In genomic region chr9:14164908-14165307, GRCh38 we compare ENCODE assay signal across 14 cellular contexts.
A peak's percentile ranks its signal among the peaks of the same experiment; 100 is the strongest.
DNase-seq lines count a peak whose midpoint lies in the region; ATAC-seq and TF ChIP-seq lines count a peak whose summit lies in the region.
"Had no signal": no experiment of that assay in that cellular context is flagged by ENCODE, and none has a peak within 500 bp of the region (broad histone marks: within the 10 kb centered on the region; RNA-seq: fewer than 3 reads in every experiment).

No MANE protein-coding gene starts in this region.

- TF ChIP-seq POLR2A in gastrocnemius medialis (IDR thresholded peaks at IDR 0.05) = no peak

- no peaks in the 10 kb centered on the region for H3K9me3 ChIP-seq in left lung
- H3K9me3 ChIP-seq in gastrocnemius medialis = no peaks in the 10 kb centered on the region
- H3K9me3 ChIP-seq: HAP-1 had no signal

- in situ Hi-C loops in gastrocnemius medialis (cut with MboI; ENCODE audit: low sequenced_read_pairs in 4 of 4) = no loop called here

- BruUV-seq in MCF 10A (replicated peaks; lab: Mats Ljungman, UMichigan) = no TSS peak

- H3K4me3 Mint-ChIP-seq in MCF 10A (ENCODE audit: unreplicated experiment) = no peak overlapping the region
- H3K4me3 Mint-ChIP-seq: B cell; CD4-positive, alpha-beta T cell had no signal

- peaks cover 9% of the 10 kb centered on the region for H3K36me3 Mint-ChIP-seq in MCF 10A (ENCODE audit: insufficient read depth, unreplicated experiment)

- no peaks in the 10 kb centered on the region for H3K27me3 ChIP-seq in left lung
- no peaks in the 10 kb centered on the region for H3K27me3 ChIP-seq in gastrocnemius medialis

- H3K4me3 ChIP-seq in left lung = no peak overlapping the region
- H3K4me3 ChIP-seq in gastrocnemius medialis = no peak overlapping the region
- H3K4me3 ChIP-seq: HAP-1 had no signal

- H3K27ac ChIP-seq in left lung (peak overlapping the region in 1 of 2 donors; percentile 20), gastrocnemius medialis (peak overlapping the region; percentile 10 to 51 (median 30))

- H3K36me3 ChIP-seq in left lung = no peaks in the 10 kb centered on the region
- no peaks in the 10 kb centered on the region for H3K36me3 ChIP-seq in gastrocnemius medialis
- H3K36me3 ChIP-seq: HAP-1 had no signal

- H3K27me3 Mint-ChIP-seq in MCF 10A (ENCODE audit: insufficient read depth, unreplicated experiment) = no peaks in the 10 kb centered on the region
- H3K27me3 Mint-ChIP-seq: B cell; CD4-positive, alpha-beta T cell had no signal

- no peak for TF ChIP-seq CTCF in MCF 10A (IDR thresholded peaks at IDR 0.05; ENCODE audit: unreplicated experiment)
- no peak for TF ChIP-seq CTCF in left lung (IDR thresholded peaks at IDR 0.05)
- no peak for TF ChIP-seq CTCF in gastrocnemius medialis (IDR thresholded peaks at IDR 0.05 in 4 of 5, conservative IDR thresholded peaks at IDR 0.05 in 1 of 5)
- no peak for TF ChIP-seq CTCF in GM10266 (IDR thresholded peaks at IDR 0.05; ENCODE audit: control insufficient read depth, insufficient read depth, low read depth, missing control alignments)

- DNase-seq in NCI-H69 (lab: John Stamatoyannopoulos, UW) (peak; percentile 53), MCF 10A (ENCODE audit: unreplicated experiment) (no peak), left lung (no peak), gastrocnemius medialis (no peak), GM10266 (ENCODE audit: extremely low spot score) (no peak), nucleus accumbens (lab: John Stamatoyannopoulos, UW) (no peak)
- DNase-seq: C1 segment of cervical spinal cord; Calu3; CD4-positive, alpha-beta T cell; DMS 273 treated with DMSO at 0.1 percent for 48 hours; EL had no signal

- H3K27ac Mint-ChIP-seq in MCF 10A (ENCODE audit: low read depth, unreplicated experiment) = peak overlapping the region; percentile 54
- H3K27ac Mint-ChIP-seq: B cell; CD4-positive, alpha-beta T cell had no signal

- H3K4me1 ChIP-seq in left lung (peaks cover 0 to 5% of the 10 kb centered on the region in 2 donors), gastrocnemius medialis (peaks cover 43 to 59% of the 10 kb centered on the region in 2 donors)

- POLR2A ChIA-PET in MCF 10A (lab: Yijun Ruan, JAX) = interaction anchor here (0.6 to 2.0 kb wide), 15 partner anchors 8 to 265 kb away, joined by 3 to 9 read pairs (median 4); no protein-coding TSS in a partner anchor

- intact Hi-C loops in MCF 10A (cut with micrococcal nuclease) (no loop called here), left lung (cut with DNase I) (no loop called here), gastrocnemius medialis (cut with DNase I; ENCODE audit: low total_unique reads) (no loop called here)

- H3K4me1 Mint-ChIP-seq in MCF 10A (ENCODE audit: insufficient read depth, unreplicated experiment) = peaks cover 15% of the 10 kb centered on the region
- H3K4me1 Mint-ChIP-seq: B cell had no signal

- CTCF ChIA-PET in MCF 10A (lab: Yijun Ruan, JAX) = interaction anchor here (0.6 to 1.1 kb wide), 4 partner anchors 145 to 737 kb away, joined by 3 read pairs; no protein-coding TSS in a partner anchor

- no peaks in the 10 kb centered on the region for H3K9me3 Mint-ChIP-seq in MCF 10A (ENCODE audit: unreplicated experiment)

- ATAC-seq in left lung (peak; percentile 26), gastrocnemius medialis (no peak), GM18870 (IDR thresholded peaks at IDR 0.05; ENCODE audit: unreplicated experiment) (no peak)
